Comparison of ENCODE assay signal across 1 cellular context in genomic region chr19:2653717-2654584, GRCh38.
TF ChIP-seq lines count a peak whose summit lies in the region.

No MANE protein-coding gene starts in this region.

TF ChIP-seq in SK-N-SH, 30 proteins besides CTCF, POLR2A, EP300 and RAD21 (continued from another document):
- no peak for TF ChIP-seq REST (IDR thresholded peaks at IDR 0.05; ENCODE audit: low read depth, low read length)
- TF ChIP-seq TEAD4 (IDR thresholded peaks at IDR 0.05; ENCODE audit: borderline replicate concordance, insufficient read depth), result no peak
- no peak for TF ChIP-seq GATA2 (CRISPR knock-in tag; IDR thresholded peaks at IDR 0.05)
- TF ChIP-seq FOXM1 (IDR thresholded peaks at IDR 0.05; ENCODE audit: low read depth), result no peak
